ENCODE assay signal across 9 cellular contexts in the genomic region with DNA sequence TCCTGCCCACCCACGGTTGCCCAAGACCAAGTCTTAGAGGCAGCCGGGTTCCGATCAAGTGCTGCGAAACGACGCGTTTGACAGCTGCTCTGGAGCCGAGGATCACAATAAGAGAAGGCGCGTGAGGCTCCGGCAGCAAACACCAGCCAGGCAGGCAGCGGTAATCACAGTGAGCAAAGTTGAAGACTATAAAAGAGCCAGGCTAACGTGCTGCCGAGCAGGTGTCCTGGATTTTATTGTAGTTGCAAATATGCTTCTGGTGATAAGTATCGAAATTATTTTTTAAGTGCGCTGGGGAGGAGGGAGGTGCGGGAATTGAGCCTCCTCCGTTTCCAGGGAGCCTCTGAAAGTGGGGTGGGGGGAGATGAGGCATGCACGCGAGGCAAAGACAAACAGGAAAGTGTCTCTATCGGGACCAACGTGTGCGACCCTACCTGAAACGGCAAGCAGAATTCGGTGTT. TPM values are rescaled to one million over a fixed set of nuclear protein-coding genes. Genes with fewer than 3 reads are reported as not detected.
DNase-seq lines count a peak whose midpoint lies in the region; ATAC-seq and TF ChIP-seq lines count a peak whose summit lies in the region.
"Had no signal": no experiment of that assay in that cellular context is flagged by ENCODE, and none has a peak within 500 bp of the region (broad histone marks: within the 10 kb centered on the region; RNA-seq: fewer than 3 reads in every experiment).

No MANE protein-coding gene starts in this region.

- H3K4me3 Mint-ChIP-seq in activated T-cell treated with anti-CD3 and anti-CD28 coated beads, Interleukin-2, amount 50 U/mL, for 72 hours, result peak overlapping the region; percentile 62 to 71
- H3K4me3 Mint-ChIP-seq in activated T-cell treated with anti-CD3 and anti-CD28 coated beads, Interleukin-2, amount 50 U/mL, for 4 hours, result no peak overlapping the region
- H3K4me3 Mint-ChIP-seq in CD4-positive, alpha-beta T cell, result no peak overlapping the region

- H3K4me1 Mint-ChIP-seq in activated T-cell treated with anti-CD3 and anti-CD28 coated beads, Interleukin-2, amount 50 U/mL, for 72 hours (ENCODE audit: low read depth), result peaks cover 14% of the 10 kb centered on the region
- H3K4me1 Mint-ChIP-seq in activated T-cell treated with anti-CD3 and anti-CD28 coated beads, Interleukin-2, amount 50 U/mL, for 4 hours (ENCODE audit: low read depth), result peaks cover 5% of the 10 kb centered on the region
- H3K4me1 Mint-ChIP-seq in CD4-positive, alpha-beta T cell (ENCODE audit: low read depth), result peaks cover 12% of the 10 kb centered on the region

- H3K4me1 ChIP-seq in mesodermal cell (ENCODE audit: control insufficient read depth, insufficient read depth, low read length, poor library complexity, severe bottlenecking) (peaks cover 11% of the 10 kb centered on the region), upper lobe of left lung (peaks cover 0 to 14% (median 6%) of the 10 kb centered on the region in 4 donors)

- no peak for DNase-seq in activated T-cell treated with anti-CD3 and anti-CD28 coated beads, Interleukin-2, amount 50 U/mL, for 72 hours
- DNase-seq in activated T-cell treated with anti-CD3 and anti-CD28 coated beads, Interleukin-2, amount 50 U/mL, for 4 hours, result no peak
- DNase-seq in cerebellum (ENCODE audit: low spot score), result peak; percentile 2
- DNase-seq in upper lobe of left lung, result no peak
- no peak for DNase-seq in CD4-positive, alpha-beta T cell
- DNase-seq in stimulated activated CD4-positive, alpha-beta T cell treated with anti-CD3 and anti-CD28 coated beads, Interleukin-2, amount 100 ng/mL, for 48 hours, result no peak
- no peak for DNase-seq in NCI-H345 (lab: John Stamatoyannopoulos, UW)

- no peaks in the 10 kb centered on the region for H3K9me3 Mint-ChIP-seq in activated T-cell treated with anti-CD3 and anti-CD28 coated beads, Interleukin-2, amount 50 U/mL, for 72 hours
- H3K9me3 Mint-ChIP-seq in activated T-cell treated with anti-CD3 and anti-CD28 coated beads, Interleukin-2, amount 50 U/mL, for 4 hours, result no peaks in the 10 kb centered on the region
- no peaks in the 10 kb centered on the region for H3K9me3 Mint-ChIP-seq in CD4-positive, alpha-beta T cell

- H3K36me3 Mint-ChIP-seq in activated T-cell treated with anti-CD3 and anti-CD28 coated beads, Interleukin-2, amount 50 U/mL, for 72 hours (ENCODE audit: insufficient read depth in 2 of 2), result peaks cover 3 to 11% of the 10 kb centered on the region in 2 donors
- no peaks in the 10 kb centered on the region for H3K36me3 Mint-ChIP-seq in activated T-cell treated with anti-CD3 and anti-CD28 coated beads, Interleukin-2, amount 50 U/mL, for 4 hours (ENCODE audit: insufficient read depth)
- H3K36me3 Mint-ChIP-seq in CD4-positive, alpha-beta T cell (ENCODE audit: low read depth), result no peaks in the 10 kb centered on the region

- no peak for TF ChIP-seq CTCF in upper lobe of left lung (IDR thresholded peaks at IDR 0.05)
- TF ChIP-seq CTCF in CD4-positive, alpha-beta T cell (IDR thresholded peaks at IDR 0.05), result no peak

- CTCF ChIA-PET in CD4-positive, alpha-beta T cell (lab: Charles Lee), result no interaction called here

- H3K9me3 ChIP-seq in mesodermal cell (ENCODE audit: control insufficient read depth, low read length) (no peaks in the 10 kb centered on the region), upper lobe of left lung (no peaks in the 10 kb centered on the region)
- H3K9me3 ChIP-seq in CD4-positive, alpha-beta T cell (ENCODE audit: control insufficient read depth, low read length), result no peaks in the 10 kb centered on the region

- TF ChIP-seq POLR2A in upper lobe of left lung (IDR thresholded peaks at IDR 0.05), result no peak

- no peak for ATAC-seq in activated T-cell treated with anti-CD3 and anti-CD28 coated beads, Interleukin-2, amount 50 U/mL, for 72 hours (replicated peaks in 1 of 2)
- ATAC-seq in activated T-cell treated with anti-CD3 and anti-CD28 coated beads, Interleukin-2, amount 50 U/mL, for 4 hours, result no peak
- ATAC-seq in upper lobe of left lung (ENCODE audit: low FRiP score in 2 of 2), result peak in 1 of 2 donors; percentile 21
- no peak for ATAC-seq in CD4-positive, alpha-beta T cell (ENCODE audit: poor library complexity)

- POLR2A ChIA-PET in CD4-positive, alpha-beta T cell (lab: Charles Lee), result no interaction called here

- no peak for TF ChIP-seq EP300 in upper lobe of left lung (IDR thresholded peaks at IDR 0.05)

- intact Hi-C loops in CD4-positive, alpha-beta T cell (cut with DNase I, micrococcal nuclease), result no loop called here

- WGBS in mesodermal cell (ENCODE audit: insufficient coverage in 2 of 2), 2 experiments, result 2 to 3% methylated on average over 8 to 25 of the region's 25 CpGs
- whole genome bisulfite sequencing in upper lobe of left lung, 2 donors, result 2% methylated on average over 25 of the region's 25 CpGs

- no peak overlapping the region for H3K27ac Mint-ChIP-seq in activated T-cell treated with anti-CD3 and anti-CD28 coated beads, Interleukin-2, amount 50 U/mL, for 72 hours
- H3K27ac Mint-ChIP-seq in CD4-positive, alpha-beta T cell, result no peak overlapping the region

- peak overlapping the region; percentile 35 for H3K4me3 ChIP-seq in mesodermal cell (ENCODE audit: extremely low read depth, insufficient read depth, low read length, poor library complexity, severe bottlenecking)
- H3K4me3 ChIP-seq in upper lobe of left lung, result peak overlapping the region in 3 of 4 donors; percentile 23 to 37 (median 34)

- peaks cover 0 to 9% (median 0%) of the 10 kb centered on the region in 4 donors for H3K27me3 ChIP-seq in upper lobe of left lung
- peaks cover 40% of the 10 kb centered on the region for H3K27me3 ChIP-seq in CD4-positive, alpha-beta T cell (ENCODE audit: control insufficient read depth, insufficient read depth, low read length)

- H3K27ac ChIP-seq in mesodermal cell (ENCODE audit: low read depth, low read length, severe bottlenecking) (no peak overlapping the region), upper lobe of left lung (no peak overlapping the region)
- no peak overlapping the region for H3K27ac ChIP-seq in CD4-positive, alpha-beta T cell (ENCODE audit: low read depth, low read length)
- H3K27ac ChIP-seq: VCaP had no signal

- peaks cover 40% of the 10 kb centered on the region for H3K27me3 Mint-ChIP-seq in activated T-cell treated with anti-CD3 and anti-CD28 coated beads, Interleukin-2, amount 50 U/mL, for 72 hours (ENCODE audit: low read depth)
- H3K27me3 Mint-ChIP-seq in activated T-cell treated with anti-CD3 and anti-CD28 coated beads, Interleukin-2, amount 50 U/mL, for 4 hours (ENCODE audit: low read depth), result peaks cover 28% of the 10 kb centered on the region
- H3K27me3 Mint-ChIP-seq in CD4-positive, alpha-beta T cell, result peaks cover 42% of the 10 kb centered on the region

- H3K36me3 ChIP-seq in mesodermal cell (ENCODE audit: control insufficient read depth, insufficient read depth, low read length), result no peaks in the 10 kb centered on the region
- no peaks in the 10 kb centered on the region for H3K36me3 ChIP-seq in upper lobe of left lung

RNA-seq across cellular contexts. Expression of a gene that starts 0.6 kb away (rescaled TPM):
- not detected for total RNA-seq in activated T-cell treated with anti-CD3 and anti-CD28 coated beads, Interleukin-2, amount 50 U/mL, for 72 hours
- not detected for total RNA-seq in activated T-cell treated with anti-CD3 and anti-CD28 coated beads, Interleukin-2, amount 50 U/mL, for 4 hours
- total RNA-seq in cerebellum (63.9 TPM), upper lobe of left lung (not detected)
- 1.4 TPM for polyA plus RNA-seq in mesodermal cell (2013, experiment 1 of 2)
- polyA plus RNA-seq in mesodermal cell (2013, experiment 2 of 2), result 1.8 TPM
- total RNA-seq in CD4-positive, alpha-beta T cell, result not detected

Comparison
In these comparisons a context has a peak if more than half of its experiments do, and no peak if none do; other contexts are left out.
1. H3K4me3 Mint-ChIP-seq: peak in activated T-cell treated with anti-CD3 and anti-CD28 coated beads, Interleukin-2, amount 50 U/mL, for 72 hours (2 of 2); none in activated T-cell treated with anti-CD3 and anti-CD28 coated beads, Interleukin-2, amount 50 U/mL, for 4 hours (single experiment) and CD4-positive, alpha-beta T cell (single experiment).
2. RNA of a gene that starts 0.6 kb away (total RNA-seq): 63.9 TPM in cerebellum (single experiment); not detected in activated T-cell treated with anti-CD3 and anti-CD28 coated beads, Interleukin-2, amount 50 U/mL, for 72 hours, not detected in activated T-cell treated with anti-CD3 and anti-CD28 coated beads, Interleukin-2, amount 50 U/mL, for 4 hours, not detected in upper lobe of left lung and not detected in CD4-positive, alpha-beta T cell; every median in the first group is over 10 times any median in the second.